In genomic region chr13:106318941-106319411, GRCh38 we compare ENCODE assay signal across 11 cellular contexts.
A peak's percentile ranks its signal among the peaks of the same experiment; 100 is the strongest.
DNase-seq lines count a peak whose midpoint lies in the region; ATAC-seq and TF ChIP-seq lines count a peak whose summit lies in the region.
"Had no signal": no experiment of that assay in that cellular context is flagged by ENCODE, and none has a peak within 500 bp of the region (broad histone marks: within the 10 kb centered on the region; RNA-seq: fewer than 3 reads in every experiment).

No MANE protein-coding gene starts in this region.

- no peak overlapping the region for H3K4me3 ChIP-seq in breast epithelium
- H3K4me3 ChIP-seq: cardiac muscle cell had no signal

- CTCF ChIA-PET in MCF 10A (lab: Yijun Ruan, JAX) = interaction anchor here (0.5 kb wide), 1 partner anchor 167 kb away, joined by 3 read pairs; no protein-coding TSS in a partner anchor

- no peaks in the 10 kb centered on the region for H3K36me3 Mint-ChIP-seq in MCF 10A (ENCODE audit: insufficient read depth, unreplicated experiment)
- peaks cover 0 to 3% of the 10 kb centered on the region in 2 donors for H3K36me3 Mint-ChIP-seq in stimulated activated naive B cell treated with anti-CD40 and anti-IgM and Interleukin-4, amounts not matched to agents 10 μg/mL and 1 μg/mL and 100 μg/mL, for 72 hours

- H3K9me3 ChIP-seq in breast epithelium = peaks cover 11 to 14% of the 10 kb centered on the region in 2 donors

- H3K27me3 Mint-ChIP-seq in MCF 10A (ENCODE audit: insufficient read depth, unreplicated experiment) = no peaks in the 10 kb centered on the region
- no peaks in the 10 kb centered on the region for H3K27me3 Mint-ChIP-seq in stimulated activated naive B cell treated with anti-CD40 and anti-IgM and Interleukin-4, amounts not matched to agents 10 μg/mL and 1 μg/mL and 100 μg/mL, for 72 hours

- no peaks in the 10 kb centered on the region for H3K27me3 ChIP-seq in breast epithelium
- H3K27me3 ChIP-seq: cardiac muscle cell had no signal

- intact Hi-C loops in MCF 10A (cut with micrococcal nuclease) = no loop called here
- intact Hi-C loops in breast epithelium (cut with DNase I; ENCODE audit: low total_unique reads) = no loop called here

- no peak for ATAC-seq in HG03571 (IDR thresholded peaks at IDR 0.05; ENCODE audit: unreplicated experiment)
- no peak for ATAC-seq in stimulated activated naive B cell treated with anti-CD40 and anti-IgM and Interleukin-4, amounts not matched to agents 10 μg/mL and 1 μg/mL and 100 μg/mL, for 72 hours (replicated peaks)
- ATAC-seq: left ventricle myocardium superior had no signal

- no peak for TF ChIP-seq POLR2A in breast epithelium (IDR thresholded peaks at IDR 0.05)

- no peak overlapping the region for H3K27ac Mint-ChIP-seq in MCF 10A (ENCODE audit: low read depth, unreplicated experiment)
- H3K27ac Mint-ChIP-seq in stimulated activated naive B cell treated with anti-CD40 and anti-IgM and Interleukin-4, amounts not matched to agents 10 μg/mL and 1 μg/mL and 100 μg/mL, for 72 hours = no peak overlapping the region

- BruUV-seq in MCF 10A (replicated peaks; lab: Mats Ljungman, UMichigan) = no TSS peak

- TF ChIP-seq CTCF in MCF 10A (IDR thresholded peaks at IDR 0.05; ENCODE audit: unreplicated experiment) (no peak), breast epithelium (IDR thresholded peaks at IDR 0.05) (no peak), GM13977 (IDR thresholded peaks at IDR 0.05; ENCODE audit: extremely low read depth, insufficient read depth, missing control alignments) (no peak)

- no peaks in the 10 kb centered on the region for H3K36me3 ChIP-seq in breast epithelium
- H3K36me3 ChIP-seq: cardiac muscle cell had no signal

- H3K27ac ChIP-seq in breast epithelium = peak overlapping the region in 1 of 2 donors; percentile 61
- H3K27ac ChIP-seq: cardiac muscle cell had no signal

- POLR2A ChIA-PET in MCF 10A (lab: Yijun Ruan, JAX) = interaction anchor here (1.1 kb wide), 1 partner anchor 164 kb away, joined by 3 read pairs; no protein-coding TSS in a partner anchor

- H3K4me1 ChIP-seq in breast epithelium = no peaks in the 10 kb centered on the region

- H3K4me1 Mint-ChIP-seq in MCF 10A (ENCODE audit: insufficient read depth, unreplicated experiment) = peaks cover 6% of the 10 kb centered on the region
- H3K4me1 Mint-ChIP-seq in stimulated activated naive B cell treated with anti-CD40 and anti-IgM and Interleukin-4, amounts not matched to agents 10 μg/mL and 1 μg/mL and 100 μg/mL, for 72 hours = no peaks in the 10 kb centered on the region

- in situ Hi-C loops in GM13977 (cut with MboI; ENCODE audit: low pct_unique_long_range_greater_than_20kb, low sequenced_read_pairs, unreplicated experiment) = no loop called here

- DNase-seq in MCF 10A (ENCODE audit: unreplicated experiment) (peak; percentile 95), breast epithelium (ENCODE audit: low spot score in 2 of 2) (no peak), T1000 (lab: John Stamatoyannopoulos, UW) (peak; percentile 6), glomerular endothelial cell (ENCODE audit: extremely low read depth, low read depth, low spot score) (peak; percentile 89), GM13977 (ENCODE audit: low spot score) (no peak), COR-L47 (lab: John Stamatoyannopoulos, UW) (no peak)
- no peak for DNase-seq in stimulated activated naive B cell treated with anti-CD40 and anti-IgM and Interleukin-4, amounts not matched to agents 10 μg/mL and 1 μg/mL and 100 μg/mL, for 72 hours
- DNase-seq: activated CD8-positive, alpha-beta memory T cell treated with anti-CD3 and anti-CD28 coated beads for 24 hours; left ventricle myocardium superior had no signal

- H3K9me3 Mint-ChIP-seq in MCF 10A (ENCODE audit: unreplicated experiment) = peaks cover 13% of the 10 kb centered on the region
- peaks cover 14 to 17% of the 10 kb centered on the region in 2 donors for H3K9me3 Mint-ChIP-seq in stimulated activated naive B cell treated with anti-CD40 and anti-IgM and Interleukin-4, amounts not matched to agents 10 μg/mL and 1 μg/mL and 100 μg/mL, for 72 hours

- H3K4me3 Mint-ChIP-seq in MCF 10A (ENCODE audit: unreplicated experiment) = no peak overlapping the region
- no peak overlapping the region for H3K4me3 Mint-ChIP-seq in stimulated activated naive B cell treated with anti-CD40 and anti-IgM and Interleukin-4, amounts not matched to agents 10 μg/mL and 1 μg/mL and 100 μg/mL, for 72 hours

Comparison
In these comparisons a context has a peak if more than half of its experiments do, and no peak if none do; other contexts are left out.
1. DNase-seq: peak in MCF 10A (single experiment), T1000 (single experiment) and glomerular endothelial cell (single experiment); none in breast epithelium (0 of 2), GM13977 (single experiment), COR-L47 (single experiment) and stimulated activated naive B cell treated with anti-CD40 and anti-IgM and Interleukin-4, amounts not matched to agents 10 μg/mL and 1 μg/mL and 100 μg/mL, for 72 hours (single experiment).